ENCODE assay signal across 8 cellular contexts in the genomic region with DNA sequence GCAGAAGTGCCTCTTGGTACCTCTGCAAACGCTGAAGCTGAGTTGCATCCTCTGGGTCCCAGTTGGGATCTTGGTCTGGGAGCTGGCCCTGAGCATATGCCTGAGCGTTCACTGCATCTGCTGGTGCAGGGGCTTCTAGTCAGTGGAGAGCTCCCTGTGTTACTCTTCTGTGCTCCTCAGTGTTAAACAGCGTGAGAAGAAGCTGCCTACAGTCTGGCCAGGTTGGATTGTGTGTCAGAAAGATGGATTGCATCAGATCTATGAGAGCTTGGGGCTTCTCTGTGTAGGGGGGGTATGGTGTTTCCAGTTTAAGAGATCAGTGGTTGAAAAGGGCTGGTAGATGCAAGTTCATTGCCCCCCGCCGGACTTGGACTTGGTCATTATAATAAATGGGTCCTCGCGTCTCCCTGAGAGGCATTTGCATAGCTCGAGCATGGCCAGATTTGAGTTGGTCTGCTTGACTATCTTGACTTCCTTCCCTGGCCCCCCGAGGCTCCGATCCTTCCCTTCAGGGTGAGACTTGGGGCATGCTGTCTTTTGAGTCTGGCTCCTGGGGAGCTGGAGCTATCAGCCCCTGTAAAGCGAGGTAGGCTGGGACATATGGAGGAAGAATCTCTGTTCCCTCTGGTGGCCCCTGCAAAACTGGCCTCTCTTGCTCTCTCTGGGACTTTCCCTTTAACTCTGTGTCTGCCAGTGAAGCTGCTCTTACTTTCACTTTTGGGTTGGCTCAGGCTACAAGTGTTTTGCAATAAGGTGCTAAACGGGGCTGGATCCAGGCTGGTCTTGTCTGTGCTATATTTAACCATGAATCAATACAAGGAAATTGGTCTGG. TPM values are rescaled to one million over a fixed set of nuclear protein-coding genes. Genes with fewer than 3 reads are reported as not detected.
DNase-seq lines count a peak whose midpoint lies in the region; ATAC-seq lines count a peak whose summit lies in the region.

No MANE protein-coding gene starts in this region.

- peak; percentile 92 to 94 for ATAC-seq in activated T-cell treated with anti-CD3 and anti-CD28 coated beads, Interleukin-2, amount 50 U/mL, for 4 hours
- peak; percentile 71 to 85 for ATAC-seq in left cardiac atrium

- H3K4me1 Mint-ChIP-seq in activated T-cell treated with anti-CD3 and anti-CD28 coated beads, Interleukin-2, amount 50 U/mL, for 4 hours (ENCODE audit: low read depth), result peaks cover 26% of the 10 kb centered on the region

- intact Hi-C loops in left cardiac atrium (cut with DNase I), result no loop called here

- H3K9me3 Mint-ChIP-seq in activated T-cell treated with anti-CD3 and anti-CD28 coated beads, Interleukin-2, amount 50 U/mL, for 4 hours, result no peaks in the 10 kb centered on the region

- no peaks in the 10 kb centered on the region for H3K27me3 Mint-ChIP-seq in activated T-cell treated with anti-CD3 and anti-CD28 coated beads, Interleukin-2, amount 50 U/mL, for 4 hours (ENCODE audit: low read depth)

- H3K36me3 Mint-ChIP-seq in activated T-cell treated with anti-CD3 and anti-CD28 coated beads, Interleukin-2, amount 50 U/mL, for 4 hours (ENCODE audit: insufficient read depth), result no peaks in the 10 kb centered on the region

- DNase-seq in GM19238 (ENCODE audit: insufficient read length, low spot score) (peak; percentile 65), Kasumi-1 (lab: John Stamatoyannopoulos, UW) (peak; percentile 24 to 36), left cardiac atrium (no peak), kidney glomerular epithelial cell (lab: John Stamatoyannopoulos, UW) (no peak), NCI-H2081 treated with DMSO at 0.1 percent for 48 hours (lab: John Stamatoyannopoulos, UW) (no peak), NCI-H82 (lab: John Stamatoyannopoulos, UW) (no peak)
- DNase-seq in activated T-cell treated with anti-CD3 and anti-CD28 coated beads, Interleukin-2, amount 50 U/mL, for 4 hours, result peak; percentile 15
- DNase-seq in stimulated activated CD4-positive, alpha-beta T cell treated with anti-CD3 and anti-CD28 coated beads, Interleukin-15, amount 100 ng/mL, for 24 hours, result peak; percentile 53

- peak overlapping the region; percentile 74 for H3K4me3 Mint-ChIP-seq in activated T-cell treated with anti-CD3 and anti-CD28 coated beads, Interleukin-2, amount 50 U/mL, for 4 hours

RNA-seq across cellular contexts. Expression of a gene that starts 52.9 kb away (rescaled TPM):
- total RNA-seq in activated T-cell treated with anti-CD3 and anti-CD28 coated beads, Interleukin-2, amount 50 U/mL, for 4 hours, result not detected
- not detected for total RNA-seq in left cardiac atrium

Comparison
In these comparisons a context has a peak if more than half of its experiments do, and no peak if none do; other contexts are left out.
1. DNase-seq: peak in GM19238 (single experiment), Kasumi-1 (2 of 2), activated T-cell treated with anti-CD3 and anti-CD28 coated beads, Interleukin-2, amount 50 U/mL, for 4 hours (single experiment) and stimulated activated CD4-positive, alpha-beta T cell treated with anti-CD3 and anti-CD28 coated beads, Interleukin-15, amount 100 ng/mL, for 24 hours (single experiment); none in left cardiac atrium (single experiment), kidney glomerular epithelial cell (single experiment), NCI-H2081 treated with DMSO at 0.1 percent for 48 hours (single experiment) and NCI-H82 (single experiment).